Comparison of ENCODE assay signal across 21 cellular contexts in the genomic region with DNA sequence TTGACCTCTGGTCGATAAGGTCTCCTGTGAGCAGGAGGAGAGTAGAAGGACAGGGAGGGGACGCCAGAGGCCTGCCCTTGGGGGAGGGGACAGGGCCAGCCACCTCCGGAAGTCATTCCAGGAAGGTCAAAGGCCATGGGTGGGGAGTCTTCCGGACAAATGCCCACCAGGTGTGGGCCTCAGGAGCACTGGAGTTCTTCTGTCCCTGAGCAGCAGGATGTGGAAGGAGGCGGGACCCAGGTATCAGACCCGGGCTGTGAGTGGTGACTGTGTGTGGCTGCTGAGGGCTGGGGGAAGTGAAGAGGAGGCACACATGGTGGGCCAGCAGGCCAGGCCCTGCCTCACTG. TPM values are rescaled to one million over a fixed set of nuclear protein-coding genes. Genes with fewer than 3 reads are reported as not detected.
A peak's percentile ranks its signal among the peaks of the same experiment; 100 is the strongest.
DNase-seq lines count a peak whose midpoint lies in the region; ATAC-seq and TF ChIP-seq lines count a peak whose summit lies in the region.
"Had no signal": no experiment of that assay in that cellular context is flagged by ENCODE, and none has a peak within 500 bp of the region (broad histone marks: within the 10 kb centered on the region; RNA-seq: fewer than 3 reads in every experiment).

No MANE protein-coding gene starts in this region.

- H3K9me3 Mint-ChIP-seq in chondrocyte (ENCODE audit: low read depth) (no peaks in the 10 kb centered on the region), nephron progenitor cell (no peaks in the 10 kb centered on the region)
- H3K9me3 Mint-ChIP-seq in stimulated activated effector memory CD8-positive, alpha-beta T cell treated with anti-CD3 and anti-CD28 coated beads, Interleukin-12 subunit alpha, Interleukin-12 subunit beta, amount 100 ng/mL, for 72 hours: no peaks in the 10 kb centered on the region
- H3K9me3 Mint-ChIP-seq: CD4-positive, CD25-positive, alpha-beta regulatory T cell had no signal

- H3K27ac Mint-ChIP-seq in chondrocyte (ENCODE audit: unreplicated experiment) (no peak overlapping the region), nephron progenitor cell (peak overlapping the region; percentile 90)
- H3K27ac Mint-ChIP-seq in stimulated activated effector memory CD8-positive, alpha-beta T cell treated with anti-CD3 and anti-CD28 coated beads, Interleukin-12 subunit alpha, Interleukin-12 subunit beta, amount 100 ng/mL, for 72 hours: peak overlapping the region; percentile 29
- H3K27ac Mint-ChIP-seq: B cell; CD4-positive, CD25-positive, alpha-beta regulatory T cell had no signal

- H3K27me3 Mint-ChIP-seq in chondrocyte (ENCODE audit: low read depth) (no peaks in the 10 kb centered on the region), nephron progenitor cell (ENCODE audit: low read depth, poor library complexity) (peaks cover 14% of the 10 kb centered on the region)

- H3K4me1 ChIP-seq in BE2C: no peaks in the 10 kb centered on the region

- H3K4me3 Mint-ChIP-seq in chondrocyte (ENCODE audit: unreplicated experiment): no peak overlapping the region
- peak overlapping the region; percentile 25 for H3K4me3 Mint-ChIP-seq in nephron progenitor cell
- H3K4me3 Mint-ChIP-seq in stimulated activated effector memory CD8-positive, alpha-beta T cell treated with anti-CD3 and anti-CD28 coated beads, Interleukin-12 subunit alpha, Interleukin-12 subunit beta, amount 100 ng/mL, for 72 hours: no peak overlapping the region
- H3K4me3 Mint-ChIP-seq: B cell; CD4-positive, CD25-positive, alpha-beta regulatory T cell had no signal

- no peaks in the 10 kb centered on the region for H3K4me1 Mint-ChIP-seq in chondrocyte (ENCODE audit: low read depth)
- peaks cover 56% of the 10 kb centered on the region for H3K4me1 Mint-ChIP-seq in nephron progenitor cell
- peaks cover 5% of the 10 kb centered on the region for H3K4me1 Mint-ChIP-seq in stimulated activated effector memory CD8-positive, alpha-beta T cell treated with anti-CD3 and anti-CD28 coated beads, Interleukin-12 subunit alpha, Interleukin-12 subunit beta, amount 100 ng/mL, for 72 hours
- H3K4me1 Mint-ChIP-seq: B cell; CD4-positive, CD25-positive, alpha-beta regulatory T cell had no signal

- DNase-seq in Right ventricle myocardium superior (peak; percentile 13), left cardiac atrium (no peak), chondrocyte (ENCODE audit: low spot score) (peak; percentile 75), nephron progenitor cell (no peak), GM13977 (ENCODE audit: low spot score) (no peak), BE2C (no peak)
- no peak for DNase-seq in stimulated activated effector memory CD8-positive, alpha-beta T cell treated with anti-CD3 and anti-CD28 coated beads, Interleukin-12 subunit alpha, Interleukin-12 subunit beta, amount 100 ng/mL, for 72 hours (ENCODE audit: low spot score in 2 of 2)
- DNase-seq in activated naive CD4-positive, alpha-beta T cell treated with anti-CD3 and anti-CD28 coated beads, Interleukin-2, amount 50 U/mL, for 16 hours: no peak
- DNase-seq: CD4-positive, CD25-positive, alpha-beta regulatory T cell; COR-L47; DMS153; GF-D8; HCEC 1CT; MM.1S; NCI-H1092; NCI-H1436 treated with DMSO at 0.1 percent for 48 hours; NCI-H2029; NCI-H526; PC-3; RPMI8226 had no signal

- no peaks in the 10 kb centered on the region; the same call in 1 of the 2 replicates for H3K9me3 ChIP-seq in BE2C

- no peak overlapping the region for H3K4me3 ChIP-seq in BE2C (ENCODE audit: low read depth, low read length)

- intact Hi-C loops in Right ventricle myocardium superior (cut with DNase I): no loop called here
- intact Hi-C loops in left cardiac atrium (cut with DNase I): no loop called here

- no peaks in the 10 kb centered on the region for H3K27me3 ChIP-seq in BE2C

- H3K36me3 ChIP-seq in BE2C: no peaks in the 10 kb centered on the region

- ATAC-seq in Right ventricle myocardium superior (ENCODE audit: poor library complexity): no peak
- no peak for ATAC-seq in left cardiac atrium
- no peak for ATAC-seq in stimulated activated effector memory CD8-positive, alpha-beta T cell treated with anti-CD3 and anti-CD28 coated beads, Interleukin-12 subunit alpha, Interleukin-12 subunit beta, amount 100 ng/mL, for 72 hours

- TF ChIP-seq CTCF in chondrocyte (IDR thresholded peaks at IDR 0.05) (no peak), nephron progenitor cell (IDR thresholded peaks at IDR 0.05) (no peak), GM13977 (IDR thresholded peaks at IDR 0.05; ENCODE audit: extremely low read depth, insufficient read depth, missing control alignments) (no peak), BE2C (IDR thresholded peaks at IDR 0.05; ENCODE audit: low read depth, low read length) (no peak)

- H3K36me3 Mint-ChIP-seq in chondrocyte (ENCODE audit: low read depth): peaks cover 1% of the 10 kb centered on the region
- H3K36me3 Mint-ChIP-seq in nephron progenitor cell (ENCODE audit: low read depth): peaks cover 27% of the 10 kb centered on the region
- no peaks in the 10 kb centered on the region for H3K36me3 Mint-ChIP-seq in stimulated activated effector memory CD8-positive, alpha-beta T cell treated with anti-CD3 and anti-CD28 coated beads, Interleukin-12 subunit alpha, Interleukin-12 subunit beta, amount 100 ng/mL, for 72 hours
- H3K36me3 Mint-ChIP-seq: CD4-positive, CD25-positive, alpha-beta regulatory T cell had no signal

- in situ Hi-C loops in GM13977 (cut with MboI; ENCODE audit: low pct_unique_long_range_greater_than_20kb, low sequenced_read_pairs, unreplicated experiment): no loop called here

RNA-seq across cellular contexts. Expression of a gene that starts 13.9 kb away (rescaled TPM):
- 5.8 TPM for total RNA-seq in Right ventricle myocardium superior
- total RNA-seq in left cardiac atrium: 1 to 10 TPM; 2.1 to 2.8 TPM
- total RNA-seq in chondrocyte: 1.7 to 18.1 TPM (median 2.1 TPM) in 3 replicates
- 0.51 TPM for polyA plus RNA-seq in BE2C (2012; ENCODE audit: insufficient read depth, insufficient read length, low read depth)

RNA-seq across cellular contexts. Expression of a gene that starts 45.7 kb away (rescaled TPM):
- total RNA-seq in Right ventricle myocardium superior (342 TPM), left cardiac atrium (100 to 1,000 TPM; 286 to 408 TPM), chondrocyte (774 to 814 TPM (median 795 TPM) in 3 replicates)
- 1,295 TPM for polyA plus RNA-seq in BE2C (2012; ENCODE audit: insufficient read depth, insufficient read length, low read depth)

Comparison
In these comparisons a context has a peak if more than half of its experiments do, and no peak if none do; other contexts are left out.
1. DNase-seq: peak in Right ventricle myocardium superior (single experiment) and chondrocyte (single experiment); none in left cardiac atrium (single experiment), nephron progenitor cell (single experiment), stimulated activated effector memory CD8-positive, alpha-beta T cell treated with anti-CD3 and anti-CD28 coated beads, Interleukin-12 subunit alpha, Interleukin-12 subunit beta, amount 100 ng/mL, for 72 hours (0 of 2), GM13977 (single experiment), BE2C (single experiment) and activated naive CD4-positive, alpha-beta T cell treated with anti-CD3 and anti-CD28 coated beads, Interleukin-2, amount 50 U/mL, for 16 hours (single experiment).